In genomic region chr7:45143616-45144015, GRCh38 we compare ENCODE assay signal across 2 cellular contexts.
TF ChIP-seq lines count a peak whose summit lies in the region.

No MANE protein-coding gene starts in this region.

TF ChIP-seq in HepG2, 621 proteins besides CTCF, POLR2A, EP300 and RAD21:
- TF ChIP-seq HNRNPL (IDR thresholded peaks at IDR 0.05; ENCODE audit: low read depth, low read length): no peak
- TF ChIP-seq, protein P1, sequence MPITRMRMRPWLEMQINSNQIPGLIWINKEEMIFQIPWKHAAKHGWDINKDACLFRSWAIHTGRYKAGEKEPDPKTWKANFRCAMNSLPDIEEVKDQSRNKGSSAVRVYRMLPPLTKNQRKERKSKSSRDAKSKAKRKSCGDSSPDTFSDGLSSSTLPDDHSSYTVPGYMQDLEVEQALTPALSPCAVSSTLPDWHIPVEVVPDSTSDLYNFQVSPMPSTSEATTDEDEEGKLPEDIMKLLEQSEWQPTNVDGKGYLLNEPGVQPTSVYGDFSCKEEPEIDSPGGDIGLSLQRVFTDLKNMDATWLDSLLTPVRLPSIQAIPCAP (CRISPR knock-in tag; IDR thresholded peaks at IDR 0.05; ENCODE audit: low read depth): no peak
- TF ChIP-seq FOSL2 (CRISPR knock-in tag; IDR thresholded peaks at IDR 0.05): peak; percentile 77
- TF ChIP-seq, protein P2, sequence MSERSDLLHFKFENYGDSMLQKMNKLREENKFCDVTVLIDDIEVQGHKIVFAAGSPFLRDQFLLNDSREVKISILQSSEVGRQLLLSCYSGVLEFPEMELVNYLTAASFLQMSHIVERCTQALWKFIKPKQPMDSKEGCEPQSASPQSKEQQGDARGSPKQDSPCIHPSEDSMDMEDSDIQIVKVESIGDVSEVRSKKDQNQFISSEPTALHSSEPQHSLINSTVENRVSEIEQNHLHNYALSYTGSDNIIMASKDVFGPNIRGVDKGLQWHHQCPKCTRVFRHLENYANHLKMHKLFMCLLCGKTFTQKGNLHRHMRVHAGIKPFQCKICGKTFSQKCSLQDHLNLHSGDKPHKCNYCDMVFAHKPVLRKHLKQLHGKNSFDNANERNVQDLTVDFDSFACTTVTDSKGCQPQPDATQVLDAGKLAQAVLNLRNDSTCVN (CRISPR knock-in tag; IDR thresholded peaks at IDR 0.05; ENCODE audit: borderline replicate concordance): no peak
- 0 out of 2 replicates have a peak, but pooled peaks have one; percentile 30 for TF ChIP-seq KLF6 (CRISPR knock-in tag; IDR thresholded peaks at IDR 0.05)
- TF ChIP-seq MAFF (IDR thresholded peaks at IDR 0.05; ENCODE audit: low read depth, low read length): 0 out of 2 replicates have a peak, but pooled peaks have one; percentile 8
- TF ChIP-seq MYPOP (CRISPR knock-in tag; IDR thresholded peaks at IDR 0.05): no peak
- no peak for TF ChIP-seq GRHL1 (CRISPR knock-in tag; conservative IDR thresholded peaks at IDR 0.05)
- no peak for TF ChIP-seq ISX (CRISPR knock-in tag; conservative IDR thresholded peaks at IDR 0.05)
- no peak for TF ChIP-seq PLRG1 (conservative IDR thresholded peaks at IDR 0.05)
- peak; percentile 12; the same call in 1 of the 2 replicates for TF ChIP-seq TBX3 (IDR thresholded peaks at IDR 0.05; ENCODE audit: borderline replicate concordance)
- TF ChIP-seq, protein P3, sequence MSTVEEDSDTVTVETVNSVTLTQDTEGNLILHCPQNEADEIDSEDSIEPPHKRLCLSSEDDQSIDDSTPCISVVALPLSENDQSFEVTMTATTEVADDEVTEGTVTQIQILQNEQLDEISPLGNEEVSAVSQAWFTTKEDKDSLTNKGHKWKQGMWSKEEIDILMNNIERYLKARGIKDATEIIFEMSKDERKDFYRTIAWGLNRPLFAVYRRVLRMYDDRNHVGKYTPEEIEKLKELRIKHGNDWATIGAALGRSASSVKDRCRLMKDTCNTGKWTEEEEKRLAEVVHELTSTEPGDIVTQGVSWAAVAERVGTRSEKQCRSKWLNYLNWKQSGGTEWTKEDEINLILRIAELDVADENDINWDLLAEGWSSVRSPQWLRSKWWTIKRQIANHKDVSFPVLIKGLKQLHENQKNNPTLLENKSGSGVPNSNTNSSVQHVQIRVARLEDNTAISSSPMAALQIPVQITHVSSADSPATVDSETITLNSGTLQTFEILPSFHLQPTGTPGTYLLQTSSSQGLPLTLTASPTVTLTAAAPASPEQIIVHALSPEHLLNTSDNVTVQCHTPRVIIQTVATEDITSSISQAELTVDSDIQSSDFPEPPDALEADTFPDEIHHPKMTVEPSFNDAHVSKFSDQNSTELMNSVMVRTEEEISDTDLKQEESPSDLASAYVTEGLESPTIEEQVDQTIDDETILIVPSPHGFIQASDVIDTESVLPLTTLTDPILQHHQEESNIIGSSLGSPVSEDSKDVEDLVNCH (CRISPR knock-in tag; IDR thresholded peaks at IDR 0.05): no peak
TF ChIP-seq in HepG2: peak in this region for 4.

TF ChIP-seq in SK-N-SH treated with all-trans-retinoic acid at 6 μM for 48 hours, 23 proteins besides CTCF, POLR2A, EP300 and RAD21:
- TF ChIP-seq ARNTL (CRISPR knock-in tag; IDR thresholded peaks at IDR 0.05; ENCODE audit: borderline replicate concordance, low read depth): no peak
- TF ChIP-seq, protein P4, sequence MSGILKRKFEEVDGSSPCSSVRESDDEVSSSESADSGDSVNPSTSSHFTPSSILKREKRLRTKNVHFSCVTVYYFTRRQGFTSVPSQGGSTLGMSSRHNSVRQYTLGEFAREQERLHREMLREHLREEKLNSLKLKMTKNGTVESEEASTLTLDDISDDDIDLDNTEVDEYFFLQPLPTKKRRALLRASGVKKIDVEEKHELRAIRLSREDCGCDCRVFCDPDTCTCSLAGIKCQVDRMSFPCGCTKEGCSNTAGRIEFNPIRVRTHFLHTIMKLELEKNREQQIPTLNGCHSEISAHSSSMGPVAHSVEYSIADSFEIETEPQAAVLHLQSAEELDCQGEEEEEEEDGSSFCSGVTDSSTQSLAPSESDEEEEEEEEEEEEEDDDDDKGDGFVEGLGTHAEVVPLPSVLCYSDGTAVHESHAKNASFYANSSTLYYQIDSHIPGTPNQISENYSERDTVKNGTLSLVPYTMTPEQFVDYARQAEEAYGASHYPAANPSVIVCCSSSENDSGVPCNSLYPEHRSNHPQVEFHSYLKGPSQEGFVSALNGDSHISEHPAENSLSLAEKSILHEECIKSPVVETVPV (CRISPR knock-in tag; IDR thresholded peaks at IDR 0.05): no peak
- TF ChIP-seq, protein P5, sequence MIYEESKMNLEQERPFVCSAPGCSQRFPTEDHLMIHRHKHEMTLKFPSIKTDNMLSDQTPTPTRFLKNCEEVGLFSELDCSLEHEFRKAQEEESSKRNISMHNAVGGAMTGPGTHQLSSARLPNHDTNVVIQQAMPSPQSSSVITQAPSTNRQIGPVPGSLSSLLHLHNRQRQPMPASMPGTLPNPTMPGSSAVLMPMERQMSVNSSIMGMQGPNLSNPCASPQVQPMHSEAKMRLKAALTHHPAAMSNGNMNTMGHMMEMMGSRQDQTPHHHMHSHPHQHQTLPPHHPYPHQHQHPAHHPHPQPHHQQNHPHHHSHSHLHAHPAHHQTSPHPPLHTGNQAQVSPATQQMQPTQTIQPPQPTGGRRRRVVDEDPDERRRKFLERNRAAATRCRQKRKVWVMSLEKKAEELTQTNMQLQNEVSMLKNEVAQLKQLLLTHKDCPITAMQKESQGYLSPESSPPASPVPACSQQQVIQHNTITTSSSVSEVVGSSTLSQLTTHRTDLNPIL (CRISPR knock-in tag; IDR thresholded peaks at IDR 0.05; ENCODE audit: low read depth): no peak
- TF ChIP-seq TOX (CRISPR knock-in tag; IDR thresholded peaks at IDR 0.05; ENCODE audit: borderline replicate concordance): no peak
- no peak for TF ChIP-seq PATZ1 (CRISPR knock-in tag; IDR thresholded peaks at IDR 0.05; ENCODE audit: borderline replicate concordance)
- TF ChIP-seq ZFP3 (CRISPR knock-in tag; IDR thresholded peaks at IDR 0.05): no peak
- TF ChIP-seq GLIS3 (CRISPR knock-in tag; IDR thresholded peaks at IDR 0.05): no peak
- TF ChIP-seq OSR1 (CRISPR knock-in tag; IDR thresholded peaks at IDR 0.05): no peak
- no peak for TF ChIP-seq ESRRG (CRISPR knock-in tag; IDR thresholded peaks at IDR 0.05)
- TF ChIP-seq SNAI2 (CRISPR knock-in tag; IDR thresholded peaks at IDR 0.05): no peak
- no peak for TF ChIP-seq ZNF565 (CRISPR knock-in tag; conservative IDR thresholded peaks at IDR 0.05; ENCODE audit: low read depth)
- TF ChIP-seq ZNF70 (CRISPR knock-in tag; IDR thresholded peaks at IDR 0.05): no peak
- no peak for TF ChIP-seq BACH2 (CRISPR knock-in tag; IDR thresholded peaks at IDR 0.05; ENCODE audit: borderline replicate concordance)
- TF ChIP-seq POU6F1 (CRISPR knock-in tag; IDR thresholded peaks at IDR 0.05; ENCODE audit: borderline replicate concordance, low read depth): no peak
- TF ChIP-seq ZC3H10 (CRISPR knock-in tag; IDR thresholded peaks at IDR 0.05): no peak
- TF ChIP-seq, protein P6, sequence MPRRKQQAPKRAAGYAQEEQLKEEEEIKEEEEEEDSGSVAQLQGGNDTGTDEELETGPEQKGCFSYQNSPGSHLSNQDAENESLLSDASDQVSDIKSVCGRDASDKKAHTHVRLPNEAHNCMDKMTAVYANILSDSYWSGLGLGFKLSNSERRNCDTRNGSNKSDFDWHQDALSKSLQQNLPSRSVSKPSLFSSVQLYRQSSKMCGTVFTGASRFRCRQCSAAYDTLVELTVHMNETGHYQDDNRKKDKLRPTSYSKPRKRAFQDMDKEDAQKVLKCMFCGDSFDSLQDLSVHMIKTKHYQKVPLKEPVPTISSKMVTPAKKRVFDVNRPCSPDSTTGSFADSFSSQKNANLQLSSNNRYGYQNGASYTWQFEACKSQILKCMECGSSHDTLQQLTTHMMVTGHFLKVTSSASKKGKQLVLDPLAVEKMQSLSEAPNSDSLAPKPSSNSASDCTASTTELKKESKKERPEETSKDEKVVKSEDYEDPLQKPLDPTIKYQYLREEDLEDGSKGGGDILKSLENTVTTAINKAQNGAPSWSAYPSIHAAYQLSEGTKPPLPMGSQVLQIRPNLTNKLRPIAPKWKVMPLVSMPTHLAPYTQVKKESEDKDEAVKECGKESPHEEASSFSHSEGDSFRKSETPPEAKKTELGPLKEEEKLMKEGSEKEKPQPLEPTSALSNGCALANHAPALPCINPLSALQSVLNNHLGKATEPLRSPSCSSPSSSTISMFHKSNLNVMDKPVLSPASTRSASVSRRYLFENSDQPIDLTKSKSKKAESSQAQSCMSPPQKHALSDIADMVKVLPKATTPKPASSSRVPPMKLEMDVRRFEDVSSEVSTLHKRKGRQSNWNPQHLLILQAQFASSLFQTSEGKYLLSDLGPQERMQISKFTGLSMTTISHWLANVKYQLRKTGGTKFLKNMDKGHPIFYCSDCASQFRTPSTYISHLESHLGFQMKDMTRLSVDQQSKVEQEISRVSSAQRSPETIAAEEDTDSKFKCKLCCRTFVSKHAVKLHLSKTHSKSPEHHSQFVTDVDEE (CRISPR knock-in tag; IDR thresholded peaks at IDR 0.05): no peak
- TF ChIP-seq PPARA (CRISPR knock-in tag; IDR thresholded peaks at IDR 0.05; ENCODE audit: borderline replicate concordance): no peak
- TF ChIP-seq RARB (CRISPR knock-in tag; IDR thresholded peaks at IDR 0.05): no peak
- TF ChIP-seq ZNF8 (CRISPR knock-in tag; IDR thresholded peaks at IDR 0.05): no peak
